Comparison of ENCODE assay signal across 15 cellular contexts in the genomic region with DNA sequence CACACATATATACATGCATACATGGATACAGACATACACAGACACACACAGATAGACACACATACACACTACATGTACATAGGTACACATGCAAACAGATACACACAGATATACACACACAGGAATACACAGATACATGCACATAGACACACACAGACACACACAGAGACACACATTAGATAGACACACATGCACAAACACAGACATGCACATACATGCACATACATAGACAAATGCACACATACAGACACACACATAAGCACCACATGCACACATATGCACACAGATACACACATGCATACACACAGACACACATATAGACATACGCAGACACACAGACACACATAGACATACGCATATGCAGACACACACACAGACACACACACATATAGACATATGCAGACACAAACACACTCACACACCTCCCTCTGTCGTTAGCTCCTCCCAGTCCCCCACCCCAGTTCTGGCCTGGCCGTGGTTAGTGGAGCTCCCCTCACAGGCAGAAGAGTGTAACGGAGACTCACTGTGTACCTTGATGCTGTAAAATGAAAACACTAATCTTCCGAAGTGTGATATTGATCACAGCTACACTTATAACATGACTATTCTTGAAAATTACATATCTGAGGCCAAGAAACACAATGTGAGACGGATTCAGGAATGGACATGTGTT. TPM values are rescaled to one million over a fixed set of nuclear protein-coding genes. Genes with fewer than 3 reads are reported as not detected.
DNase-seq lines count a peak whose midpoint lies in the region; ATAC-seq and TF ChIP-seq lines count a peak whose summit lies in the region.
"Had no signal": no experiment of that assay in that cellular context is flagged by ENCODE, and none has a peak within 500 bp of the region (broad histone marks: within the 10 kb centered on the region; RNA-seq: fewer than 3 reads in every experiment).

No MANE protein-coding gene starts in this region.

- no peak for TF ChIP-seq CTCF in upper lobe of right lung (IDR thresholded peaks at IDR 0.05)
- TF ChIP-seq CTCF in left lung (IDR thresholded peaks at IDR 0.05): no peak

- no peaks in the 10 kb centered on the region for H3K9me3 ChIP-seq in upper lobe of right lung
- no peaks in the 10 kb centered on the region for H3K9me3 ChIP-seq in left lung
- H3K9me3 ChIP-seq: Caco-2 had no signal

- H3K4me1 ChIP-seq in upper lobe of right lung (no peaks in the 10 kb centered on the region), left lung (peaks cover 0 to 13% of the 10 kb centered on the region in 2 donors)
- H3K4me1 ChIP-seq: Caco-2, parathyroid adenoma had no signal

- ATAC-seq in upper lobe of right lung: no peak
- ATAC-seq in left lung: no peak
- ATAC-seq in HG03025 (IDR thresholded peaks at IDR 0.05; ENCODE audit: low FRiP score, unreplicated experiment): no peak

- TF ChIP-seq RAD21 in Ishikawa (IDR thresholded peaks at IDR 0.05; ENCODE audit: low read depth): peak; percentile 15; the same call in 1 of the 2 replicates

- H3K27me3 ChIP-seq in upper lobe of right lung (peaks cover 3% of the 10 kb centered on the region), left lung (no peaks in the 10 kb centered on the region)

- peak; percentile 48 for DNase-seq in stimulated activated CD4-positive, alpha-beta T cell treated with anti-CD3 and anti-CD28 coated beads, Interleukin-4, amount 100 ng/mL, for 24 hours
- DNase-seq in stimulated activated CD4-positive, alpha-beta T cell treated with anti-CD3 and anti-CD28 coated beads, Interleukin-4, amount 100 ng/mL, for 4 hours: no peak
- DNase-seq in astrocyte of the hippocampus (ENCODE audit: low read depth, low spot score): peak; percentile 2
- peak; percentile 16 for DNase-seq in upper lobe of right lung
- DNase-seq in SK-N-DZ (ENCODE audit: low spot score): no peak
- DNase-seq in left lung: no peak
- DNase-seq: NCI-H510A treated with DMSO at 0.1 percent for 48 hours; stimulated activated CD4-positive, alpha-beta T cell treated with anti-CD3 and anti-CD28 coated beads, Interleukin-4, amount 100 ng/mL, for 1 hour had no signal

- no peak for TF ChIP-seq EP300 in Ishikawa (IDR thresholded peaks at IDR 0.05; ENCODE audit: borderline replicate concordance)

- intact Hi-C loops in upper lobe of right lung (cut with DNase I): no loop called here
- intact Hi-C loops in left lung (cut with DNase I): no loop called here

- no peak overlapping the region for H3K4me3 ChIP-seq in upper lobe of right lung
- H3K4me3 ChIP-seq in left lung: no peak overlapping the region

- H3K36me3 ChIP-seq in upper lobe of right lung: no peaks in the 10 kb centered on the region
- H3K36me3 ChIP-seq in left lung: no peaks in the 10 kb centered on the region

- H3K27ac ChIP-seq in upper lobe of right lung: no peak overlapping the region
- no peak overlapping the region for H3K27ac ChIP-seq in left lung
- H3K27ac ChIP-seq: parathyroid adenoma had no signal

TF ChIP-seq in Ishikawa, 13 proteins besides CTCF, POLR2A, EP300 and RAD21:
- TF ChIP-seq TAF1 (IDR thresholded peaks at IDR 0.05; ENCODE audit: low read depth): no peak
- no peak for TF ChIP-seq CEBPB (IDR thresholded peaks at IDR 0.05)
- no peak for TF ChIP-seq CREB1 (IDR thresholded peaks at IDR 0.05; ENCODE audit: low read depth)
- no peak for TF ChIP-seq EGR1 (IDR thresholded peaks at IDR 0.05)
- no peak for TF ChIP-seq YY1 (IDR thresholded peaks at IDR 0.05; ENCODE audit: low read depth)
- TF ChIP-seq MAX (IDR thresholded peaks at IDR 0.05): no peak
- TF ChIP-seq ZBTB7A (IDR thresholded peaks at IDR 0.05; ENCODE audit: low read depth): no peak
- TF ChIP-seq, protein P1, sequence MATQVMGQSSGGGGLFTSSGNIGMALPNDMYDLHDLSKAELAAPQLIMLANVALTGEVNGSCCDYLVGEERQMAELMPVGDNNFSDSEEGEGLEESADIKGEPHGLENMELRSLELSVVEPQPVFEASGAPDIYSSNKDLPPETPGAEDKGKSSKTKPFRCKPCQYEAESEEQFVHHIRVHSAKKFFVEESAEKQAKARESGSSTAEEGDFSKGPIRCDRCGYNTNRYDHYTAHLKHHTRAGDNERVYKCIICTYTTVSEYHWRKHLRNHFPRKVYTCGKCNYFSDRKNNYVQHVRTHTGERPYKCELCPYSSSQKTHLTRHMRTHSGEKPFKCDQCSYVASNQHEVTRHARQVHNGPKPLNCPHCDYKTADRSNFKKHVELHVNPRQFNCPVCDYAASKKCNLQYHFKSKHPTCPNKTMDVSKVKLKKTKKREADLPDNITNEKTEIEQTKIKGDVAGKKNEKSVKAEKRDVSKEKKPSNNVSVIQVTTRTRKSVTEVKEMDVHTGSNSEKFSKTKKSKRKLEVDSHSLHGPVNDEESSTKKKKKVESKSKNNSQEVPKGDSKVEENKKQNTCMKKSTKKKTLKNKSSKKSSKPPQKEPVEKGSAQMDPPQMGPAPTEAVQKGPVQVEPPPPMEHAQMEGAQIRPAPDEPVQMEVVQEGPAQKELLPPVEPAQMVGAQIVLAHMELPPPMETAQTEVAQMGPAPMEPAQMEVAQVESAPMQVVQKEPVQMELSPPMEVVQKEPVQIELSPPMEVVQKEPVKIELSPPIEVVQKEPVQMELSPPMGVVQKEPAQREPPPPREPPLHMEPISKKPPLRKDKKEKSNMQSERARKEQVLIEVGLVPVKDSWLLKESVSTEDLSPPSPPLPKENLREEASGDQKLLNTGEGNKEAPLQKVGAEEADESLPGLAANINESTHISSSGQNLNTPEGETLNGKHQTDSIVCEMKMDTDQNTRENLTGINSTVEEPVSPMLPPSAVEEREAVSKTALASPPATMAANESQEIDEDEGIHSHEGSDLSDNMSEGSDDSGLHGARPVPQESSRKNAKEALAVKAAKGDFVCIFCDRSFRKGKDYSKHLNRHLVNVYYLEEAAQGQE (IDR thresholded peaks at IDR 0.05; ENCODE audit: low read depth): no peak
- TF ChIP-seq TCF12 (IDR thresholded peaks at IDR 0.05; ENCODE audit: low read depth): no peak

RNA-seq across cellular contexts. Expression of gene UBASH3A, which starts 7.6 kb away (rescaled TPM):
- total RNA-seq in upper lobe of right lung (1.5 TPM), left lung (1 to 10 TPM in 1 of 2 donors, under 1 TPM in 1; 0.67 to 1.3 TPM)
- polyA plus RNA-seq in SK-N-DZ (2014; cell fraction: cytosol; rRNA removed): not detected in 2 replicates
- not detected in 2 replicates for polyA plus RNA-seq in SK-N-DZ (2014; cell fraction: nucleus; rRNA removed)
- total RNA-seq: Caco-2, M059J had no signal

RNA-seq across cellular contexts. Expression of gene TMPRSS3, which starts 15.5 kb away (rescaled TPM):
- 4.1 TPM for total RNA-seq in upper lobe of right lung
- 0.12 TPM in 1 of 2 replicates, not detected in the other for polyA plus RNA-seq in SK-N-DZ (2014; cell fraction: cytosol; rRNA removed)
- not detected in 2 replicates for polyA plus RNA-seq in SK-N-DZ (2014; cell fraction: nucleus; rRNA removed)
- total RNA-seq in left lung: 1 to 10 TPM; 2.9 to 4.8 TPM
- total RNA-seq: Caco-2, mesenteric fat pad had no signal

RNA-seq across cellular contexts. Expression of gene TFF1, which starts 45.0 kb away (rescaled TPM):
- not detected for total RNA-seq in upper lobe of right lung
- polyA plus RNA-seq in SK-N-DZ (2014; cell fraction: cytosol; rRNA removed): not detected in 2 replicates
- polyA plus RNA-seq in SK-N-DZ (2014; cell fraction: nucleus; rRNA removed): not detected in 2 replicates
- total RNA-seq in left lung: not detected
- total RNA-seq: M059J, mesenteric fat pad, subcutaneous adipose tissue had no signal

Comparison
In these comparisons a context has a peak if more than half of its experiments do, and no peak if none do; other contexts are left out.
1. DNase-seq: peak in stimulated activated CD4-positive, alpha-beta T cell treated with anti-CD3 and anti-CD28 coated beads, Interleukin-4, amount 100 ng/mL, for 24 hours (single experiment), astrocyte of the hippocampus (single experiment) and upper lobe of right lung (single experiment); none in stimulated activated CD4-positive, alpha-beta T cell treated with anti-CD3 and anti-CD28 coated beads, Interleukin-4, amount 100 ng/mL, for 4 hours (0 of 2), SK-N-DZ (single experiment) and left lung (0 of 2).